1 cellular context compared by ENCODE assay signal in the genomic region with DNA sequence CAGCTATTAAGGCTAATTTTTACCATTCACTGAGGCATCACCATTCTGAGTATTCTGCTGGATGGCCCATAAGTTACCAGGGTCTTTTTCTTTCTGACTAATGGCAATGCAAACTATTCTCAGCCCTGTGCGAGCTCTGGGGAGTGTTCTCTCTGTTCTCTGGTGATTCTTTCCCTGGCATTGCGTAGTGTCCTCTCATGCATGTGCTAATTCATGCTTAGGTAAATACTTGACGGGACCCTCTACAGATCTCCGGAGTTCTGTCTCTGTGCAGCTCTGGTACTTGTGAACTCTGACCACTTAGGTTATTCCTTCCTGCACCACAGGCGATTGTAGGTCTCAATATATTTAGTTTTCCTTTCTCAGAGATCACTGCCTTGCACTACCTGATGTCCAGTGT.
TF ChIP-seq lines count a peak whose summit lies in the region.

No MANE protein-coding gene starts in this region.

TF ChIP-seq in HepG2, 621 proteins besides CTCF, POLR2A, EP300 and RAD21 (continued from another document):
- TF ChIP-seq, protein P1, sequence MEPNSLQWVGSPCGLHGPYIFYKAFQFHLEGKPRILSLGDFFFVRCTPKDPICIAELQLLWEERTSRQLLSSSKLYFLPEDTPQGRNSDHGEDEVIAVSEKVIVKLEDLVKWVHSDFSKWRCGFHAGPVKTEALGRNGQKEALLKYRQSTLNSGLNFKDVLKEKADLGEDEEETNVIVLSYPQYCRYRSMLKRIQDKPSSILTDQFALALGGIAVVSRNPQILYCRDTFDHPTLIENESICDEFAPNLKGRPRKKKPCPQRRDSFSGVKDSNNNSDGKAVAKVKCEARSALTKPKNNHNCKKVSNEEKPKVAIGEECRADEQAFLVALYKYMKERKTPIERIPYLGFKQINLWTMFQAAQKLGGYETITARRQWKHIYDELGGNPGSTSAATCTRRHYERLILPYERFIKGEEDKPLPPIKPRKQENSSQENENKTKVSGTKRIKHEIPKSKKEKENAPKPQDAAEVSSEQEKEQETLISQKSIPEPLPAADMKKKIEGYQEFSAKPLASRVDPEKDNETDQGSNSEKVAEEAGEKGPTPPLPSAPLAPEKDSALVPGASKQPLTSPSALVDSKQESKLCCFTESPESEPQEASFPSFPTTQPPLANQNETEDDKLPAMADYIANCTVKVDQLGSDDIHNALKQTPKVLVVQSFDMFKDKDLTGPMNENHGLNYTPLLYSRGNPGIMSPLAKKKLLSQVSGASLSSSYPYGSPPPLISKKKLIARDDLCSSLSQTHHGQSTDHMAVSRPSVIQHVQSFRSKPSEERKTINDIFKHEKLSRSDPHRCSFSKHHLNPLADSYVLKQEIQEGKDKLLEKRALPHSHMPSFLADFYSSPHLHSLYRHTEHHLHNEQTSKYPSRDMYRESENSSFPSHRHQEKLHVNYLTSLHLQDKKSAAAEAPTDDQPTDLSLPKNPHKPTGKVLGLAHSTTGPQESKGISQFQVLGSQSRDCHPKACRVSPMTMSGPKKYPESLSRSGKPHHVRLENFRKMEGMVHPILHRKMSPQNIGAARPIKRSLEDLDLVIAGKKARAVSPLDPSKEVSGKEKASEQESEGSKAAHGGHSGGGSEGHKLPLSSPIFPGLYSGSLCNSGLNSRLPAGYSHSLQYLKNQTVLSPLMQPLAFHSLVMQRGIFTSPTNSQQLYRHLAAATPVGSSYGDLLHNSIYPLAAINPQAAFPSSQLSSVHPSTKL (CRISPR knock-in tag; IDR thresholded peaks at IDR 0.05) = peak; percentile 43; the same call in 1 of the 2 replicates
- peak; percentile 58; the same call in 1 of the 2 replicates for TF ChIP-seq CEBPB (IDR thresholded peaks at IDR 0.05; ENCODE audit: borderline replicate concordance, low read depth, low read length)
- 0 out of 2 replicates have a peak, but pooled peaks have one; percentile 15 for TF ChIP-seq ZGPAT (CRISPR knock-in tag; IDR thresholded peaks at IDR 0.05)
